Comparison of ENCODE assay signal across 29 cellular contexts in genomic region chr6:50966986-50967385, GRCh38.
DNase-seq lines count a peak whose midpoint lies in the region; ATAC-seq and TF ChIP-seq lines count a peak whose summit lies in the region.
"Had no signal": no experiment of that assay in that cellular context is flagged by ENCODE, and none has a peak within 500 bp of the region (broad histone marks: within the 10 kb centered on the region; RNA-seq: fewer than 3 reads in every experiment).

No MANE protein-coding gene starts in this region.

- H3K4me1 ChIP-seq in GM23338 (ENCODE audit: insufficient read depth): no peaks in the 10 kb centered on the region
- H3K4me1 ChIP-seq: breast epithelium, colonic mucosa, prostate gland, sigmoid colon had no signal

- H3F3A ChIP-seq in GM23338 (replicated peaks; ENCODE audit: low read depth): no peaks in the 10 kb centered on the region

- no peaks in the 10 kb centered on the region for H3K36me3 Mint-ChIP-seq in GM23338 (ENCODE audit: low read depth)
- H3K36me3 Mint-ChIP-seq: activated naive CD4-positive, alpha-beta T cell treated with anti-CD3 and anti-CD28 coated beads, Interleukin-2, amount 50 U/mL, for 72 hours; mesothelial cell of epicardium had no signal

- DNase-seq in NOMO-1 treated with DMSO at 0.1 percent for 48 hours (lab: John Stamatoyannopoulos, UW; ENCODE audit: unreplicated experiment) (peak; percentile 57), NOMO-1 treated with dmso at 0.1 percent for 144 hours (lab: John Stamatoyannopoulos, UW; ENCODE audit: unreplicated experiment) (no peak), caudate nucleus (lab: John Stamatoyannopoulos, UW) (no peak), GDM1 (lab: John Stamatoyannopoulos, UW) (no peak), GM23338 (ENCODE audit: low spot score) (no peak), posterior vena cava (ENCODE audit: low spot score) (no peak)
- DNase-seq: activated CD8-positive, alpha-beta T cell treated with anti-CD3 and anti-CD28 coated beads for 36 hours; Calu3; colonic mucosa; DND-41; H7; head of caudate nucleus; Karpas-422; kidney; NCI-H1436 treated with DMSO at 0.1 percent for 48 hours; NCI-H774; sigmoid colon; stimulated activated naive CD4-positive, alpha-beta T cell treated with Interleukin-2 at 50 U/mL for 16 hours; T-helper 2 cell had no signal

- no peaks in the 10 kb centered on the region for H3K9me2 ChIP-seq in GM23338 (ENCODE audit: insufficient read depth)

- H2AFZ ChIP-seq in GM23338: no peak overlapping the region

- no peaks in the 10 kb centered on the region for H4K20me1 ChIP-seq in GM23338 (replicated peaks; ENCODE audit: insufficient read depth)

- no peaks in the 10 kb centered on the region for H3K9me3 Mint-ChIP-seq in GM23338
- H3K9me3 Mint-ChIP-seq: activated CD8-positive, alpha-beta T cell treated with anti-CD3 and anti-CD28 coated beads for 36 hours; mesothelial cell of epicardium had no signal

- H3K27me3 Mint-ChIP-seq in GM23338 (ENCODE audit: insufficient read depth, low read depth, poor library complexity): no peaks in the 10 kb centered on the region
- H3K27me3 Mint-ChIP-seq: activated CD8-positive, alpha-beta T cell treated with anti-CD3 and anti-CD28 coated beads for 36 hours had no signal

- H3K4me3 Mint-ChIP-seq in GM23338: no peak overlapping the region
- H3K4me3 Mint-ChIP-seq: activated CD8-positive, alpha-beta T cell treated with anti-CD3 and anti-CD28 coated beads for 36 hours; mesothelial cell of epicardium had no signal

- H3K4me3 ChIP-seq in GM23338: no peak overlapping the region
- H3K4me3 ChIP-seq: breast epithelium, colonic mucosa, prostate gland, sigmoid colon, thoracic aorta had no signal

- no peaks in the 10 kb centered on the region for H3K27me3 ChIP-seq in GM23338 (ENCODE audit: insufficient read depth)
- H3K27me3 ChIP-seq: breast epithelium, colonic mucosa, sigmoid colon had no signal

- no peak for TF ChIP-seq CTCF in GM23338 (conservative IDR thresholded peaks at IDR 0.05; ENCODE audit: low read depth in 2 of 2)

- H3K27ac Mint-ChIP-seq in GM23338: no peak overlapping the region
- H3K27ac Mint-ChIP-seq: activated CD8-positive, alpha-beta T cell treated with anti-CD3 and anti-CD28 coated beads for 36 hours; activated naive CD4-positive, alpha-beta T cell treated with anti-CD3 and anti-CD28 coated beads, Interleukin-2, amount 50 U/mL, for 72 hours; activated T-helper 2 cell treated with anti-CD3 and anti-CD28 coated beads, Interferon-gamma antibody, Interleukin-2, Interleukin-4, amounts not matched to agents 10 μg/mL and 5 μg/mL and 100 μg/mL, durations not matched to agents 14 hours and 24 hours and 36 hours; mesothelial cell of epicardium had no signal

- intact Hi-C loops in posterior vena cava (cut with DNase I): no loop called here

- ATAC-seq in HG02870 (IDR thresholded peaks at IDR 0.05; ENCODE audit: unreplicated experiment) (peak; percentile 53), HG03354 (IDR thresholded peaks at IDR 0.05; ENCODE audit: poor library complexity, severe bottlenecking, unreplicated experiment) (peak; percentile 71), GM23338 (no peak)
- ATAC-seq: activated CD8-positive, alpha-beta T cell treated with anti-CD3 and anti-CD28 coated beads for 36 hours; activated naive CD4-positive, alpha-beta T cell treated with anti-CD3 and anti-CD28 coated beads, Interleukin-2, amount 50 U/mL, for 72 hours had no signal

- H3K4me2 ChIP-seq in GM23338: no peak overlapping the region

- no peaks in the 10 kb centered on the region for H3K79me2 ChIP-seq in GM23338 (replicated peaks; ENCODE audit: insufficient read depth)

- H3K27ac ChIP-seq in caudate nucleus (ENCODE audit: low read depth, low read length) (no peak overlapping the region), GM23338 (ENCODE audit: low read depth) (no peak overlapping the region)
- H3K27ac ChIP-seq: 22Rv1, breast epithelium, C4-2B, colonic mucosa, prostate gland, sigmoid colon, thoracic aorta had no signal

- H3K36me3 ChIP-seq in GM23338 (ENCODE audit: insufficient read depth): no peaks in the 10 kb centered on the region
- H3K36me3 ChIP-seq: breast epithelium, colonic mucosa, prostate gland, sigmoid colon, thoracic aorta had no signal

- H3K4me1 Mint-ChIP-seq in GM23338: no peaks in the 10 kb centered on the region

TF ChIP-seq in GM23338, 12 proteins besides CTCF, POLR2A, EP300 and RAD21 (continues in another document):
- TF ChIP-seq EZH2 (IDR thresholded peaks at IDR 0.05; ENCODE audit: low read depth, unreplicated experiment) (no peak), JUNB (IDR thresholded peaks at IDR 0.05; ENCODE audit: unreplicated experiment) (no peak), EZH2phosphoT487 (IDR thresholded peaks at IDR 0.05; ENCODE audit: unreplicated experiment) (no peak), STAT1 (IDR thresholded peaks at IDR 0.05; ENCODE audit: unreplicated experiment) (no peak), ZNF462 (CRISPR knock-in tag; IDR thresholded peaks at IDR 0.05) (no peak), NANOG (IDR thresholded peaks at IDR 0.05; ENCODE audit: borderline replicate concordance) (no peak), ZNF114 (CRISPR knock-in tag; IDR thresholded peaks at IDR 0.05) (no peak), POLR2AphosphoS5 (IDR thresholded peaks at IDR 0.05; ENCODE audit: low read depth) (no peak), ZNF331 (CRISPR knock-in tag; IDR thresholded peaks at IDR 0.05; ENCODE audit: low read depth) (no peak)
